In the genomic region with DNA sequence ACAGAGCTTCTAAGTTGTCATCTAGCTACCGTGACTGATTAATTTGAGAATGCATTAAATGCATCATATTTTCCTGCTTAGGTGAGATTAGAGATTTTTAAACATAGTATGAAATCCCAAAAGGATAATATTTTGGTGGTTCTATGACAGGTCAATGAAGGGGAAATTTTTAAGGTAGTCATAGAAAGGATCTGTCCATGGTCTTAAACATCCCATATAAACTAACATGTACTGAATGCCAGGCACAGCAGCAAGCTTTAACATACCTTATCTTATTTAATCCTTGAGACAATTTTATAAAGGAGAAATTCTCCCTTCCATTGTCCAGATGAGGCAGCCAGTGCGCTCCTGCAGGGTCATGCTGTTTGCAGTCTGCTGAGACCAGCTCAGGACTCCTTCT, we compare ENCODE assay signal across 3 cellular contexts.
"Had no signal": no experiment of that assay in that cellular context is flagged by ENCODE, and none has a peak within 500 bp of the region (broad histone marks: within the 10 kb centered on the region; RNA-seq: fewer than 3 reads in every experiment).

No MANE protein-coding gene starts in this region.

- DNase-seq: GDM1, GF-D8 had no signal

- H3K4me3 ChIP-seq: GM12878 had no signal

- ATAC-seq: GM12878 had no signal
